ENCODE assay signal across 19 cellular contexts in genomic region chr4:113447061-113447460, GRCh38.
DNase-seq lines count a peak whose midpoint lies in the region; ATAC-seq and TF ChIP-seq lines count a peak whose summit lies in the region.
"Had no signal": no experiment of that assay in that cellular context is flagged by ENCODE, and none has a peak within 500 bp of the region (broad histone marks: within the 10 kb centered on the region; RNA-seq: fewer than 3 reads in every experiment).

No MANE protein-coding gene starts in this region.

- H3K79me1 ChIP-seq in trophoblast cell (ENCODE audit: low read length), result no peaks in the 10 kb centered on the region

- H4K91ac ChIP-seq in trophoblast cell (ENCODE audit: low read depth, low read length), result no peak overlapping the region

- H3K27ac ChIP-seq in right atrium auricular region (peak overlapping the region; percentile 66 to 79), epithelial cell of prostate (peak overlapping the region; percentile 87), trophoblast cell (ENCODE audit: low read depth, low read length) (no peak overlapping the region), vagina (peak overlapping the region; percentile 58), PC-9 (no peak overlapping the region)

- no peak for ATAC-seq in left cardiac atrium

- H3K18ac ChIP-seq in trophoblast cell (ENCODE audit: low read length), result no peak overlapping the region

- H3K4ac ChIP-seq in trophoblast cell (ENCODE audit: low read depth, low read length), result no peak overlapping the region

- TF ChIP-seq POLR2A in vagina (IDR thresholded peaks at IDR 0.05), result no peak

- no peak overlapping the region for H3K14ac ChIP-seq in trophoblast cell (ENCODE audit: low read length)

- H3K27me3 ChIP-seq in right atrium auricular region, result no peaks in the 10 kb centered on the region
- no peaks in the 10 kb centered on the region for H3K27me3 ChIP-seq in trophoblast cell (ENCODE audit: insufficient read depth, low read length)
- H3K27me3 ChIP-seq in vagina, result no peaks in the 10 kb centered on the region
- no peaks in the 10 kb centered on the region for H3K27me3 ChIP-seq in PC-9 (ENCODE audit: insufficient read depth, low read depth)

- no peak overlapping the region for H2BK12ac ChIP-seq in trophoblast cell (ENCODE audit: low read length)

- no peak overlapping the region for H2BK5ac ChIP-seq in trophoblast cell (ENCODE audit: low read depth, low read length, poor library complexity)

- H3K79me2 ChIP-seq in trophoblast cell (ENCODE audit: control insufficient read depth, insufficient read depth, low read length, poor library complexity) (no peaks in the 10 kb centered on the region), PC-9 (ENCODE audit: low read depth) (no peaks in the 10 kb centered on the region)

- intact Hi-C loops in left cardiac atrium (cut with DNase I), result no loop called here
- intact Hi-C loops in vagina (cut with DNase I), result no loop called here
- intact Hi-C loops in PC-9 (cut with micrococcal nuclease; ENCODE audit: unreplicated experiment), result no loop called here

- H3K9me2 ChIP-seq in PC-9 (ENCODE audit: insufficient read depth), result no peaks in the 10 kb centered on the region

- no peak for TF ChIP-seq CTCF in right atrium auricular region (IDR thresholded peaks at IDR 0.05)
- no peak for TF ChIP-seq CTCF in vagina (IDR thresholded peaks at IDR 0.05)
- TF ChIP-seq CTCF in PC-9 (conservative IDR thresholded peaks at IDR 0.05), result no peak

- H3K9me3 ChIP-seq in right atrium auricular region, result peaks cover 0 to 4% of the 10 kb centered on the region in 2 donors
- H3K9me3 ChIP-seq in trophoblast cell (ENCODE audit: insufficient read depth, low read depth, low read length), result no peaks in the 10 kb centered on the region
- no peaks in the 10 kb centered on the region for H3K9me3 ChIP-seq in vagina
- H3K9me3 ChIP-seq in PC-9 (ENCODE audit: insufficient read depth, low read depth), result no peaks in the 10 kb centered on the region

- H3K4me2 ChIP-seq in trophoblast cell (ENCODE audit: low read length), result no peak overlapping the region
- no peak overlapping the region for H3K4me2 ChIP-seq in PC-9

- peak overlapping the region; percentile 97 for H3K23ac ChIP-seq in trophoblast cell (ENCODE audit: low read length)

- H2BK120ac ChIP-seq in trophoblast cell (ENCODE audit: insufficient read depth, low read length, poor library complexity), result no peak overlapping the region

- WGBS in trophoblast cell (ENCODE audit: extremely low coverage, insufficient coverage, insufficient read length), result no CpG with 5 or more reads among the region's 3 CpGs

- H3K4me1 ChIP-seq in right atrium auricular region, result peaks cover 0 to 47% of the 10 kb centered on the region in 2 donors
- H3K4me1 ChIP-seq in trophoblast cell (ENCODE audit: control insufficient read depth in 1 of 2, insufficient read depth in 2 of 2, low read length in 2 of 2), result peaks cover 0 to 3% of the 10 kb centered on the region in 2 experiments
- H3K4me1 ChIP-seq in vagina, result peaks cover 44% of the 10 kb centered on the region
- peaks cover 6% of the 10 kb centered on the region; the same call in 1 of the 2 replicates for H3K4me1 ChIP-seq in PC-9 (replicated peaks; ENCODE audit: insufficient read depth)

- no peak overlapping the region for H2AFZ ChIP-seq in trophoblast cell (ENCODE audit: insufficient read depth, low read length, poor library complexity)
- no peak overlapping the region for H2AFZ ChIP-seq in PC-9

- CTCF ChIA-PET in PC-9 (lab: Charles Lee), result no interaction called here

- H3K36me3 ChIP-seq in right atrium auricular region, result no peaks in the 10 kb centered on the region
- no peaks in the 10 kb centered on the region for H3K36me3 ChIP-seq in trophoblast cell (ENCODE audit: control insufficient read depth in 1 of 2, insufficient read depth in 2 of 2, low read length in 2 of 2)
- no peaks in the 10 kb centered on the region for H3K36me3 ChIP-seq in vagina
- H3K36me3 ChIP-seq in PC-9 (ENCODE audit: low read depth), result no peaks in the 10 kb centered on the region

- H2AK5ac ChIP-seq in trophoblast cell (ENCODE audit: low read length), result no peak overlapping the region

- BruUV-seq in PC-9 (replicated peaks; lab: Mats Ljungman, UMichigan), result no TSS peak

- no peak overlapping the region for H4K12ac ChIP-seq in trophoblast cell (ENCODE audit: low read depth, low read length)

- H3K4me3 ChIP-seq in right atrium auricular region (no peak overlapping the region), trophoblast cell (ENCODE audit: low read depth, low read length) (no peak overlapping the region), vagina (no peak overlapping the region), PC-9 (no peak overlapping the region)

- H4K8ac ChIP-seq in trophoblast cell (ENCODE audit: low read depth, low read length), result no peak overlapping the region

- no peak overlapping the region for H3K9ac ChIP-seq in trophoblast cell (ENCODE audit: low read length)

- no peak for DNase-seq in right atrium auricular region (ENCODE audit: low spot score)
- DNase-seq in left cardiac atrium, result no peak
- no peak for DNase-seq in epithelial cell of prostate (ENCODE audit: low read depth, low spot score)
- DNase-seq in trophoblast cell, result no peak
- DNase-seq in vagina (ENCODE audit: extremely low spot score in 2 of 2), result no peak
- DNase-seq in PC-9, result no peak
- DNase-seq in cortex of kidney (lab: John Stamatoyannopoulos, UW), result no peak
- no peak for DNase-seq in SKM-1 treated with dmso at 0.1 percent for 144 hours (lab: John Stamatoyannopoulos, UW; ENCODE audit: unreplicated experiment)
- DNase-seq: ACHN; activated naive CD8-positive, alpha-beta T cell treated with anti-CD3 and anti-CD28 coated beads, Interleukin-2, amount 10 ng/mL, durations not matched to agents 7 days and 5 days; activated T-cell treated with anti-CD3 and anti-CD28 coated beads, Interleukin-2, amount 50 U/mL, for 4 hours; CD4-positive, alpha-beta T cell; DND-41; glutamatergic neuron; Kasumi-1; kidney glomerular epithelial cell; naive B cell; NCI-H187; NCI-H524 had no signal

- POLR2A ChIA-PET in PC-9 (lab: Charles Lee; ENCODE audit: unreplicated experiment), result no interaction called here

- H3F3A ChIP-seq in PC-9 (ENCODE audit: insufficient read depth, low read depth), result no peaks in the 10 kb centered on the region

- H4K20me1 ChIP-seq in PC-9 (ENCODE audit: insufficient read depth), result no peaks in the 10 kb centered on the region

Comparison
In these comparisons a context has a peak if more than half of its experiments do, and no peak if none do; other contexts are left out.
1. H3K27ac ChIP-seq: peak in right atrium auricular region (2 of 2), epithelial cell of prostate (single experiment) and vagina (single experiment); none in trophoblast cell (single experiment) and PC-9 (single experiment).